In the genomic region with DNA sequence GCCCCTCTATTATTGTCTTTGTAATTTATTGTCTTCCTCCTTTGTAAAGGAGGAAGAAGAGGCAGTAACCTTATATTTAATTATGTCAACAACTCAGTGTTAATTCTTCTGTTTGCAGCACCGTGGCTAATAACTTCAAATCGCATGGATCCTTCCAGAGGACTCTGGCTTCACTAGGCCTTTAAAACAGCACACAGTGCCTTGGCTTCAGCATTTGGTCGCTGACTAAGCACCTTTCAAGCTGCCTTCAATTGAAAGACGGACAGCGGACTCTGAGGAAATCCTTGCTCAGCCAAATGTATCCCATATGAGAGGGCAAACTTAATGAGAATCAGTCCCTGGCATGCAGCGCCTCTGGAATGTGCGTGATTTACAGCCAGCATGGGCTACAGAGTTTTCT, we compare ENCODE assay signal across 16 cellular contexts.
DNase-seq lines count a peak whose midpoint lies in the region; ATAC-seq and TF ChIP-seq lines count a peak whose summit lies in the region.
"Had no signal": no experiment of that assay in that cellular context is flagged by ENCODE, and none has a peak within 500 bp of the region (broad histone marks: within the 10 kb centered on the region; RNA-seq: fewer than 3 reads in every experiment).

No MANE protein-coding gene starts in this region.

- H3K9me3 ChIP-seq in testis, result no peaks in the 10 kb centered on the region
- H3K9me3 ChIP-seq: ascending aorta had no signal

- H3K4me1 ChIP-seq in testis, result peaks cover 33% of the 10 kb centered on the region
- H3K4me1 ChIP-seq: foreskin keratinocyte had no signal

- H3K4me3 ChIP-seq in choroid plexus epithelial cell (ENCODE audit: low read depth, low read length) (no peak overlapping the region), testis (no peak overlapping the region)
- H3K4me3 ChIP-seq: ascending aorta had no signal

- no peaks in the 10 kb centered on the region for H3K36me3 ChIP-seq in testis (ENCODE audit: low read depth, missing control alignments)
- H3K36me3 ChIP-seq: ascending aorta had no signal

- WGBS in testis, 2 donors, result 62 to 77% methylated on average over 7 of the region's 7 CpGs

- DNase-seq in NCI-H2227 (lab: John Stamatoyannopoulos, UW; ENCODE audit: unreplicated experiment) (peak; percentile 3), NCI-H2227 treated with DMSO at 0.1 percent for 48 hours (lab: John Stamatoyannopoulos, UW) (no peak), choroid plexus epithelial cell (ENCODE audit: low read depth) (peak; percentile 22), left lobe of liver (ENCODE audit: low spot score) (no peak), testis (peak; percentile 68), NCI-H2171 (lab: John Stamatoyannopoulos, UW) (no peak)
- no peak for DNase-seq in activated CD8-positive, alpha-beta memory T cell treated with anti-CD3 and anti-CD28 coated beads for 24 hours
- DNase-seq: activated CD8-positive, alpha-beta memory T cell treated with anti-CD3 and anti-CD28 coated beads, Interleukin-2, amount 10 ng/mL, durations not matched to agents 7 days and 5 days; foreskin keratinocyte; GF-D8; MV-4-11; NK-92 treated with Interleukin-12 subunit alpha and Interleukin-12 subunit beta, amount 100 ng/mL, for 24 hours; stimulated activated naive CD8-positive, alpha-beta T cell treated with anti-CD3 and anti-CD28 coated beads, Interleukin-15, Interleukin-2, amounts not matched to agents 100 U/mL and 50 U/mL, for 24 hours had no signal

- no peak for TF ChIP-seq CTCF in choroid plexus epithelial cell (conservative IDR thresholded peaks at IDR 0.05; ENCODE audit: low read depth, low read length)
- TF ChIP-seq CTCF in testis (IDR thresholded peaks at IDR 0.05), result no peak

- TF ChIP-seq POLR2A in testis (IDR thresholded peaks at IDR 0.05), result no peak

- H3K27ac ChIP-seq in testis, result peak overlapping the region; percentile 46 to 67
- H3K27ac ChIP-seq: 22Rv1, ascending aorta, foreskin keratinocyte had no signal

- intact Hi-C loops in testis (cut with DNase I; ENCODE audit: low total_unique reads), result no loop called here

- H3K27me3 ChIP-seq in testis, result no peaks in the 10 kb centered on the region
- H3K27me3 ChIP-seq: ascending aorta, foreskin keratinocyte had no signal

- ATAC-seq in left lobe of liver, result peak; percentile 65
- ATAC-seq in GM18502 (IDR thresholded peaks at IDR 0.05; ENCODE audit: poor library complexity, unreplicated experiment), result no peak
- ATAC-seq: activated CD8-positive, alpha-beta memory T cell treated with anti-CD3 and anti-CD28 coated beads, Interleukin-2, amount 10 ng/mL, durations not matched to agents 7 days and 5 days; foreskin keratinocyte; stimulated activated naive CD8-positive, alpha-beta T cell treated with anti-CD3 and anti-CD28 coated beads, Interleukin-15, Interleukin-2, amounts not matched to agents 100 U/mL and 50 U/mL, for 24 hours had no signal

Comparison
In these comparisons a context has a peak if more than half of its experiments do, and no peak if none do; other contexts are left out.
1. DNase-seq: peak in NCI-H2227 (single experiment), choroid plexus epithelial cell (single experiment) and testis (single experiment); none in NCI-H2227 treated with DMSO at 0.1 percent for 48 hours (single experiment), left lobe of liver (single experiment), activated CD8-positive, alpha-beta memory T cell treated with anti-CD3 and anti-CD28 coated beads for 24 hours (single experiment) and NCI-H2171 (single experiment).